ENCODE assay signal across 8 cellular contexts in genomic region chrX:64205441-64205734, GRCh38. TPM values are rescaled to one million over a fixed set of nuclear protein-coding genes. Genes with fewer than 3 reads are reported as not detected.
DNase-seq lines count a peak whose midpoint lies in the region; ATAC-seq and TF ChIP-seq lines count a peak whose summit lies in the region.

AMER1 (minus strand) TSS chrX:64205708; CDS start chrX:64193286, 12,422 bp downstream.

- no peaks in the 10 kb centered on the region for H3K36me3 Mint-ChIP-seq in type B pancreatic cell

- TF ChIP-seq RAD21 in Ishikawa (IDR thresholded peaks at IDR 0.05; ENCODE audit: low read depth), result no peak

- H3K27ac ChIP-seq in brain microvascular endothelial cell, result peak within 1 kb of the TSS; percentile 63

- TF ChIP-seq EP300 in Ishikawa (IDR thresholded peaks at IDR 0.05; ENCODE audit: borderline replicate concordance), result no peak

- H3K4me3 ChIP-seq in GM12865 (ENCODE audit: low read depth, low read length), result peak within 1 kb of the TSS; percentile 70
- H3K4me3 ChIP-seq in brain microvascular endothelial cell (ENCODE audit: low read depth, low read length), result peak within 1 kb of the TSS; percentile 62
- peak within 1 kb of the TSS; percentile 42 for H3K4me3 ChIP-seq in lower leg skin (ENCODE audit: low read depth, poor library complexity, severe bottlenecking)

- in situ Hi-C loops in brain microvascular endothelial cell (cut with HindIII; ENCODE audit: low pct_ligation_motif_present, low sequenced_read_pairs), result no loop called here

- TF ChIP-seq POLR2A in lower leg skin (IDR thresholded peaks at IDR 0.05), result no peak

- no peaks in the 10 kb centered on the region for H3K27me3 ChIP-seq in brain microvascular endothelial cell (replicated peaks)

- H3K27ac Mint-ChIP-seq in type B pancreatic cell, result peak within 1 kb of the TSS; percentile 94

- H3K36me3 ChIP-seq in brain microvascular endothelial cell (replicated peaks), result no peaks in the 10 kb centered on the region

- no peak for DNase-seq in GM12865 (ENCODE audit: low read depth)
- no peak for DNase-seq in brain microvascular endothelial cell
- peak in 1 of 2 donors; percentile 86 for DNase-seq in lower leg skin (ENCODE audit: low spot score in 2 of 2)
- DNase-seq in type B pancreatic cell (ENCODE audit: extremely low spot score, unreplicated experiment), result no peak
- DNase-seq in UCSD-AML1 (lab: John Stamatoyannopoulos, UW; ENCODE audit: unreplicated experiment), result no peak
- no peak for DNase-seq in DMS153 (lab: John Stamatoyannopoulos, UW)

- peak within 1 kb of the TSS; percentile 92 for H3K4me3 Mint-ChIP-seq in type B pancreatic cell

- WGBS in lower leg skin, 2 donors, result 33% methylated on average over 21 of the region's 29 CpGs; no CpG with 5 or more reads in 1 of the 2 donors

- no peaks in the 10 kb centered on the region for H3K9me3 Mint-ChIP-seq in type B pancreatic cell

- H3K27me3 Mint-ChIP-seq in type B pancreatic cell, result no peaks in the 10 kb centered on the region

- peaks cover 9% of the 10 kb centered on the region for H3K4me1 Mint-ChIP-seq in type B pancreatic cell (ENCODE audit: unreplicated experiment)

- intact Hi-C loops in lower leg skin (cut with DNase I; ENCODE audit: low total_unique reads), result no loop called here

- TF ChIP-seq CTCF in GM12865 (IDR thresholded peaks at IDR 0.05; ENCODE audit: insufficient read depth, low read depth, low read length, missing control alignments) (no peak), brain microvascular endothelial cell (IDR thresholded peaks at IDR 0.05; ENCODE audit: low read depth, low read length, missing control alignments) (no peak), lower leg skin (IDR thresholded peaks at IDR 0.05) (no peak), type B pancreatic cell (conservative IDR thresholded peaks at IDR 0.05) (no peak)

- ATAC-seq in GM21723 (IDR thresholded peaks at IDR 0.05; ENCODE audit: unreplicated experiment), result peak; percentile 48

TF ChIP-seq in Ishikawa, 13 proteins besides CTCF, POLR2A, EP300 and RAD21:
- TF ChIP-seq MAX (IDR thresholded peaks at IDR 0.05), result peak; percentile 9; the same call in 1 of the 2 replicates
- TF ChIP-seq EGR1 (IDR thresholded peaks at IDR 0.05), result no peak
- TF ChIP-seq TEAD4 (IDR thresholded peaks at IDR 0.05), result no peak
- TF ChIP-seq YY1 (IDR thresholded peaks at IDR 0.05; ENCODE audit: low read depth), result no peak

RNA-seq across cellular contexts. Expression of gene AMER1, which starts in this region (rescaled TPM):
- total RNA-seq in lower leg skin (1 to 10 TPM; 3.2 to 5.7 (median 4.3) TPM), type B pancreatic cell (ENCODE audit: low replicate concordance) (8.9 and 11.7 TPM in 2 replicates)
